Comparison of ENCODE assay signal across 8 cellular contexts in genomic region chr10:110919971-110920881, GRCh38. TPM values are rescaled to one million over a fixed set of nuclear protein-coding genes. Genes with fewer than 3 reads are reported as not detected.
A peak's percentile ranks its signal among the peaks of the same experiment; 100 is the strongest.
DNase-seq lines count a peak whose midpoint lies in the region; ATAC-seq and TF ChIP-seq lines count a peak whose summit lies in the region.

No MANE protein-coding gene starts in this region.

- H3K27me3 Mint-ChIP-seq in GM23338 (ENCODE audit: insufficient read depth, low read depth, poor library complexity): peaks cover 7% of the 10 kb centered on the region

- H3K4me3 ChIP-seq in GM23338: peak overlapping the region; percentile 60

- H3K4me2 ChIP-seq in GM23338: peak overlapping the region; percentile 80

- no peaks in the 10 kb centered on the region for H3F3A ChIP-seq in GM23338 (replicated peaks; ENCODE audit: low read depth)

- no peaks in the 10 kb centered on the region for H3K9me3 ChIP-seq in KOPT-K1 (ENCODE audit: insufficient read depth, low read length, poor library complexity, severe bottlenecking)

- H3K9me2 ChIP-seq in GM23338 (ENCODE audit: insufficient read depth): no peaks in the 10 kb centered on the region

- H3K36me3 Mint-ChIP-seq in GM23338 (ENCODE audit: low read depth): 0 out of 3 replicates have a peak, but pooled peaks cover 4% of the 10 kb centered on the region
- peaks cover 42% of the 10 kb centered on the region for H3K36me3 Mint-ChIP-seq in stimulated activated effector memory CD8-positive, alpha-beta T cell treated with anti-CD3 and anti-CD28 coated beads, Interleukin-12 subunit alpha, Interleukin-12 subunit beta, amount 100 ng/mL, for 72 hours

- H3K27ac ChIP-seq in GM23338 (ENCODE audit: low read depth) (peak overlapping the region; percentile 65), KOPT-K1 (ENCODE audit: low read depth, low read length, poor library complexity, severe bottlenecking) (peak overlapping the region; percentile 67), cingulate gyrus (ENCODE audit: low read depth, low read length) (peak overlapping the region; percentile 71)

- peaks cover 23% of the 10 kb centered on the region; the same call in 2 of the 3 replicates for H3K4me1 Mint-ChIP-seq in GM23338
- H3K4me1 Mint-ChIP-seq in stimulated activated effector memory CD8-positive, alpha-beta T cell treated with anti-CD3 and anti-CD28 coated beads, Interleukin-12 subunit alpha, Interleukin-12 subunit beta, amount 100 ng/mL, for 72 hours: peaks cover 46% of the 10 kb centered on the region

- TF ChIP-seq CTCF in GM23338 (conservative IDR thresholded peaks at IDR 0.05; ENCODE audit: low read depth in 2 of 2): no peak

- peaks cover 58% of the 10 kb centered on the region for H3K79me2 ChIP-seq in GM23338 (replicated peaks; ENCODE audit: insufficient read depth)

- peak overlapping the region; percentile 33; the same call in 1 of the 2 replicates for H2AFZ ChIP-seq in GM23338

- no peaks in the 10 kb centered on the region for H3K27me3 ChIP-seq in GM23338 (ENCODE audit: insufficient read depth)

- peaks cover 4% of the 10 kb centered on the region; the same call in 1 of the 2 replicates for H4K20me1 ChIP-seq in GM23338 (replicated peaks; ENCODE audit: insufficient read depth)

- ATAC-seq in GM23338 (no peak; the same call in 2 of the 3 replicates), left lobe of liver (peak; percentile 0)
- no peak for ATAC-seq in stimulated activated effector memory CD8-positive, alpha-beta T cell treated with anti-CD3 and anti-CD28 coated beads, Interleukin-12 subunit alpha, Interleukin-12 subunit beta, amount 100 ng/mL, for 72 hours

- peak overlapping the region; percentile 88 for H3K4me3 Mint-ChIP-seq in GM23338
- peak overlapping the region; percentile 83 for H3K4me3 Mint-ChIP-seq in stimulated activated effector memory CD8-positive, alpha-beta T cell treated with anti-CD3 and anti-CD28 coated beads, Interleukin-12 subunit alpha, Interleukin-12 subunit beta, amount 100 ng/mL, for 72 hours

- no peaks in the 10 kb centered on the region for H3K9me3 Mint-ChIP-seq in GM23338
- no peaks in the 10 kb centered on the region for H3K9me3 Mint-ChIP-seq in stimulated activated effector memory CD8-positive, alpha-beta T cell treated with anti-CD3 and anti-CD28 coated beads, Interleukin-12 subunit alpha, Interleukin-12 subunit beta, amount 100 ng/mL, for 72 hours

- H3K36me3 ChIP-seq in GM23338 (ENCODE audit: insufficient read depth) (no peaks in the 10 kb centered on the region), KOPT-K1 (ENCODE audit: insufficient read depth, low read length) (no peaks in the 10 kb centered on the region)

- peak overlapping the region; percentile 49 for H3K27ac Mint-ChIP-seq in GM23338
- H3K27ac Mint-ChIP-seq in stimulated activated effector memory CD8-positive, alpha-beta T cell treated with anti-CD3 and anti-CD28 coated beads, Interleukin-12 subunit alpha, Interleukin-12 subunit beta, amount 100 ng/mL, for 72 hours: peak overlapping the region; percentile 100

- H3K4me1 ChIP-seq in GM23338 (ENCODE audit: insufficient read depth): peaks cover 16% of the 10 kb centered on the region

- DNase-seq in NCI-H2081 (lab: John Stamatoyannopoulos, UW) (peak; percentile 3 to 42), NCI-H2081 treated with DMSO at 0.1 percent for 48 hours (lab: John Stamatoyannopoulos, UW) (no peak), GM23338 (ENCODE audit: low spot score) (peak; percentile 65), T follicular helper cell (ENCODE audit: low read depth) (peak; percentile 4), left lobe of liver (ENCODE audit: low spot score) (peak; percentile 55)
- peak; percentile 23 to 75 for DNase-seq in stimulated activated effector memory CD8-positive, alpha-beta T cell treated with anti-CD3 and anti-CD28 coated beads, Interleukin-12 subunit alpha, Interleukin-12 subunit beta, amount 100 ng/mL, for 72 hours (ENCODE audit: low spot score in 2 of 2)

TF ChIP-seq in GM23338, 12 proteins besides CTCF, POLR2A, EP300 and RAD21 (continues in another document):
- TF ChIP-seq ZNF114 (CRISPR knock-in tag; IDR thresholded peaks at IDR 0.05): no peak
- no peak for TF ChIP-seq STAT1 (IDR thresholded peaks at IDR 0.05; ENCODE audit: unreplicated experiment)
- TF ChIP-seq, protein P1, sequence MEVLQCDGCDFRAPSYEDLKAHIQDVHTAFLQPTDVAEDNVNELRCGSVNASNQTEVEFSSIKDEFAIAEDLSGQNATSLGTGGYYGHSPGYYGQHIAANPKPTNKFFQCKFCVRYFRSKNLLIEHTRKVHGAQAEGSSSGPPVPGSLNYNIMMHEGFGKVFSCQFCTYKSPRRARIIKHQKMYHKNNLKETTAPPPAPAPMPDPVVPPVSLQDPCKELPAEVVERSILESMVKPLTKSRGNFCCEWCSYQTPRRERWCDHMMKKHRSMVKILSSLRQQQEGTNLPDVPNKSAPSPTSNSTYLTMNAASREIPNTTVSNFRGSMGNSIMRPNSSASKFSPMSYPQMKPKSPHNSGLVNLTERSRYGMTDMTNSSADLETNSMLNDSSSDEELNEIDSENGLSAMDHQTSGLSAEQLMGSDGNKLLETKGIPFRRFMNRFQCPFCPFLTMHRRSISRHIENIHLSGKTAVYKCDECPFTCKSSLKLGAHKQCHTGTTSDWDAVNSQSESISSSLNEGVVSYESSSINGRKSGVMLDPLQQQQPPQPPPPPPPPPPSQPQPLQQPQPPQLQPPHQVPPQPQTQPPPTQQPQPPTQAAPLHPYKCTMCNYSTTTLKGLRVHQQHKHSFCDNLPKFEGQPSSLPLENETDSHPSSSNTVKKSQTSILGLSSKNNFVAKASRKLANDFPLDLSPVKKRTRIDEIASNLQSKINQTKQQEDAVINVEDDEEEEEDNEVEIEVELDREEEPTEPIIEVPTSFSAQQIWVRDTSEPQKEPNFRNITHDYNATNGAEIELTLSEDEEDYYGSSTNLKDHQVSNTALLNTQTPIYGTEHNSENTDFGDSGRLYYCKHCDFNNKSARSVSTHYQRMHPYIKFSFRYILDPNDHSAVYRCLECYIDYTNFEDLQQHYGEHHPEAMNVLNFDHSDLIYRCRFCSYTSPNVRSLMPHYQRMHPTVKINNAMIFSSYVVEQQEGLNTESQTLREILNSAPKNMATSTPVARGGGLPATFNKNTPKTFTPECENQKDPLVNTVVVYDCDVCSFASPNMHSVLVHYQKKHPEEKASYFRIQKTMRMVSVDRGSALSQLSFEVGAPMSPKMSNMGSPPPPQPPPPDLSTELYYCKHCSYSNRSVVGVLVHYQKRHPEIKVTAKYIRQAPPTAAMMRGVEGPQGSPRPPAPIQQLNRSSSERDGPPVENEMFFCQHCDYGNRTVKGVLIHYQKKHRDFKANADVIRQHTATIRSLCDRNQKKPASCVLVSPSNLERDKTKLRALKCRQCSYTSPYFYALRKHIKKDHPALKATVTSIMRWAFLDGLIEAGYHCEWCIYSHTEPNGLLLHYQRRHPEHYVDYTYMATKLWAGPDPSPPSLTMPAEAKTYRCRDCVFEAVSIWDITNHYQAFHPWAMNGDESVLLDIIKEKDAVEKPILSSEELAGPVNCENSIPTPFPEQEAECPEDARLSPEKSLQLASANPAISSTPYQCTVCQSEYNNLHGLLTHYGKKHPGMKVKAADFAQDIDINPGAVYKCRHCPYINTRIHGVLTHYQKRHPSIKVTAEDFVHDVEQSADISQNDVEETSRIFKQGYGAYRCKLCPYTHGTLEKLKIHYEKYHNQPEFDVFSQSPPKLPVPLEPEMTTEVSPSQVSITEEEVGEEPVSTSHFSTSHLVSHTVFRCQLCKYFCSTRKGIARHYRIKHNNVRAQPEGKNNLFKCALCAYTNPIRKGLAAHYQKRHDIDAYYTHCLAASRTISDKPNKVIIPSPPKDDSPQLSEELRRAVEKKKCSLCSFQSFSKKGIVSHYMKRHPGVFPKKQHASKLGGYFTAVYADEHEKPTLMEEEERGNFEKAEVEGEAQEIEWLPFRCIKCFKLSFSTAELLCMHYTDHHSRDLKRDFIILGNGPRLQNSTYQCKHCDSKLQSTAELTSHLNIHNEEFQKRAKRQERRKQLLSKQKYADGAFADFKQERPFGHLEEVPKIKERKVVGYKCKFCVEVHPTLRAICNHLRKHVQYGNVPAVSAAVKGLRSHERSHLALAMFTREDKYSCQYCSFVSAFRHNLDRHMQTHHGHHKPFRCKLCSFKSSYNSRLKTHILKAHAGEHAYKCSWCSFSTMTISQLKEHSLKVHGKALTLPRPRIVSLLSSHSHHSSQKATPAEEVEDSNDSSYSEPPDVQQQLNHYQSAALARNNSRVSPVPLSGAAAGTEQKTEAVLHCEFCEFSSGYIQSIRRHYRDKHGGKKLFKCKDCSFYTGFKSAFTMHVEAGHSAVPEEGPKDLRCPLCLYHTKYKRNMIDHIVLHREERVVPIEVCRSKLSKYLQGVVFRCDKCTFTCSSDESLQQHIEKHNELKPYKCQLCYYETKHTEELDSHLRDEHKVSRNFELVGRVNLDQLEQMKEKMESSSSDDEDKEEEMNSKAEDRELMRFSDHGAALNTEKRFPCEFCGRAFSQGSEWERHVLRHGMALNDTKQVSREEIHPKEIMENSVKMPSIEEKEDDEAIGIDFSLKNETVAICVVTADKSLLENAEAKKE (CRISPR knock-in tag; IDR thresholded peaks at IDR 0.05): no peak
- no peak for TF ChIP-seq JUNB (IDR thresholded peaks at IDR 0.05; ENCODE audit: unreplicated experiment)

RNA-seq across cellular contexts. Expression of gene SHOC2, which starts 0.8 kb away (rescaled TPM):
- 23.3 and 30.6 TPM in 2 replicates for total RNA-seq in GM23338 (2014; rRNA removed; shearing (Covaris generic))
- polyA plus RNA-seq in GM23338 (2016; fragmentation: Nextera tagmentation; extraction: Ambion mirVana): 29.9 and 33.3 TPM in 2 replicates
- total RNA-seq in left lobe of liver: 20.3 TPM

RNA-seq across cellular contexts. Expression of gene BBIP1, which starts 1.2 kb away (rescaled TPM):
- 14.8 and 20.6 TPM in 2 replicates for total RNA-seq in GM23338 (2014; rRNA removed; shearing (Covaris generic))
- 50.6 and 56.5 TPM in 2 replicates for polyA plus RNA-seq in GM23338 (2016; fragmentation: Nextera tagmentation; extraction: Ambion mirVana)
- total RNA-seq in left lobe of liver: 11.1 TPM

RNA-seq across cellular contexts. Expression of gene PDCD4, which starts 48.5 kb away (rescaled TPM):
- 9.2 and 10.1 TPM in 2 replicates for total RNA-seq in GM23338 (2014; rRNA removed; shearing (Covaris generic))
- polyA plus RNA-seq in GM23338 (2016; fragmentation: Nextera tagmentation; extraction: Ambion mirVana): 13.7 and 18.0 TPM in 2 replicates
- total RNA-seq in left lobe of liver: 30.3 TPM
